ENCODE assay signal across 8 cellular contexts in the genomic region with DNA sequence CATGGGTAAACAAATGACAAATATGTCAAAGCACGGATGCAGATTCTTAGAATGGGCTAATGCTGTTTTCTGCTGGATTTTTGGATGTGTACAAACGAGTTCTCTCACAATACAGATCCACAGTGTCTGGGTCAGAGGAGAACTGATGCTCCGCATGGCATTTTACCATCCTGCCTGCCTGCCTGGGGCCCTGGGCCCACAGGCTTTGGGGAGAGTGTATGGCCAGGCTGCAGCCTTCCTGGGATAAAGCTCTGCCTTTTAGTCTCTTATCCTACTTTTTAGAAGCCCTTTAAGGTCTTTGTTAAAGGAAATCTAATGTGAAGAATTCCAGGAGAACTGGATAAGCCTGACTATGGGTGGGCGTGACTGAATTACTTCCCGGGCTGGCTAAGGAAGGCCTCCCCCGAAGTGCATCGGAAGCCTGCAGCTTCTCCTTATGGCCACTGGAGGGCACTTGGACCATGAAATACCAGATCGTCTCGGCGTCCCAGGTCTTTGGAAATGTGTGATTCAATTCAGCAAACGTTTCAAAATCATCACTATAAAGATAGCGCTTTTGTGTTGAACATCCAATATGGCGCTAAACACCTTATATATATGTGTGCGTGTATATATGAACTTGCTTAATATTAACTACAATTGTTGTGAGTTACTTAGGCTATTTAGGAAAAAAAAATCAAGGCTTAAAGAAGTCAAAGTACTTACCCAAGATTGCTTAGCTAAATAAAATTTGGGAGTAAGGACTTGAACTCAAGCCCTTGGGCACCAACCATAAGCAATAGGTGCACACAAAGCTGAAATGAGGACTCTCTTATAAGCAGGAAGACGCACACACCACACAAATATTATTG. TPM values are rescaled to one million over a fixed set of nuclear protein-coding genes. Genes with fewer than 3 reads are reported as not detected.
A peak's percentile ranks its signal among the peaks of the same experiment; 100 is the strongest.
DNase-seq lines count a peak whose midpoint lies in the region; ATAC-seq and TF ChIP-seq lines count a peak whose summit lies in the region.

No MANE protein-coding gene starts in this region.

- H4K20me1 ChIP-seq in HCT116 (ENCODE audit: insufficient read depth) = no peaks in the 10 kb centered on the region

- H3K4me3 ChIP-seq in HCT116 (replicated peaks in 1 of 2; ENCODE audit: low read depth in 1 of 2, low read length in 2 of 2) (no peak overlapping the region), astrocyte of the cerebellum (ENCODE audit: low read depth, low read length) (no peak overlapping the region), skeletal muscle cell (ENCODE audit: low read depth, low read length) (no peak overlapping the region)

- POLR2A ChIA-PET in HCT116 (lab: Charles Lee) = interaction anchor here (1.0 to 1.6 kb wide), 3 partner anchors 13 to 31 kb away, joined by 3 to 4 read pairs (median 4); a partner anchor contains a TSS

- no peak for TF ChIP-seq POLR2A in HCT116 (IDR thresholded peaks at IDR 0.05; ENCODE audit: borderline replicate concordance, extremely low read depth, insufficient read depth, insufficient read length)

- H3K27me3 ChIP-seq in HCT116 (ENCODE audit: insufficient read depth, low read length) = no peaks in the 10 kb centered on the region

- H3K9ac ChIP-seq in HCT116 (ENCODE audit: low read length) = no peak overlapping the region

- no peaks in the 10 kb centered on the region for H3K9me3 ChIP-seq in HCT116 (ENCODE audit: control insufficient read depth in 1 of 2, insufficient read depth in 1 of 2, low read depth in 1 of 2, low read length in 2 of 2)

- no peaks in the 10 kb centered on the region for H3K36me3 ChIP-seq in HCT116 (ENCODE audit: control insufficient read depth in 1 of 2, insufficient read depth in 2 of 2, low read length in 2 of 2)

- TF ChIP-seq RAD21 in HCT116 (IDR thresholded peaks at IDR 0.05; ENCODE audit: low read depth) = peak; percentile 98

- peak; percentile 51 for DNase-seq in GDM1 (lab: John Stamatoyannopoulos, UW)
- peak; percentile 79 for DNase-seq in HCT116 (ENCODE audit: low read depth, low spot score)
- DNase-seq in NCI-H146 treated with DMSO at 0.1 percent for 48 hours (lab: John Stamatoyannopoulos, UW; ENCODE audit: unreplicated experiment) = peak; percentile 44
- peak; percentile 22 to 53 (median 41) for DNase-seq in T-helper 1 cell
- DNase-seq in astrocyte of the cerebellum (ENCODE audit: low read depth) = peak; percentile 80
- DNase-seq in hypothalamus (lab: John Stamatoyannopoulos, UW) = peak in 36 of 51 donors; percentile 3 to 64 (median 27)
- peak; percentile 53 for DNase-seq in skeletal muscle cell (ENCODE audit: low read depth)

- ATAC-seq in HCT116 (peak; percentile 91), HG02623 (IDR thresholded peaks at IDR 0.05; ENCODE audit: unreplicated experiment) (no peak)

- no peaks in the 10 kb centered on the region for H3K79me2 ChIP-seq in HCT116 (ENCODE audit: insufficient read depth, low read length)

- H3K9me2 ChIP-seq in HCT116 (ENCODE audit: insufficient read depth) = no peaks in the 10 kb centered on the region

- CTCF ChIA-PET in HCT116 (lab: Charles Lee) = interaction anchor here (0.6 to 4.7 kb wide), 15 partner anchors 11 to 129 kb away, joined by 3 to 109 read pairs (median 4); a partner anchor contains a TSS

- TF ChIP-seq CTCF in HCT116 (IDR thresholded peaks at IDR 0.05 in 2 of 3, conservative IDR thresholded peaks at IDR 0.05 in 1 of 3; ENCODE audit: borderline replicate concordance in 1 of 3, insufficient read depth in 1 of 3, low read depth in 2 of 3, low read length in 2 of 3) = peak; percentile 91 to 98 (median 94)
- TF ChIP-seq CTCF in astrocyte of the cerebellum (IDR thresholded peaks at IDR 0.05; ENCODE audit: low read depth, low read length, missing control alignments) = peak; percentile 96

- in situ Hi-C loops in astrocyte of the cerebellum (cut with HindIII; ENCODE audit: low sequenced_read_pairs) = loop anchor here (25.0 kb wide), 1 partner anchor 134 kb away; a partner anchor contains a TSS

- no TSS peak for BruUV-seq in HCT116 (replicated peaks; lab: Mats Ljungman, UMichigan)

- RAD21 ChIA-PET in HCT116 (lab: Charles Lee; ENCODE audit: low non-redundant PET in 1 of 2, low total read pairs in 2 of 2, uncharacterized antibody in 2 of 2, unreplicated experiment in 2 of 2) = interaction anchor here (1.3 to 1.9 kb wide), 3 partner anchors 118 to 127 kb away, joined by 8 to 20 read pairs (median 17); no protein-coding TSS in a partner anchor

- no peak overlapping the region; the same call in 1 of the 2 replicates for H3K27ac ChIP-seq in HCT116 (ENCODE audit: low read depth, low read length)

- peak overlapping the region; percentile 95 for H2AFZ ChIP-seq in HCT116 (ENCODE audit: low read depth, low read length, poor library complexity, severe bottlenecking)

- H3K4me1 ChIP-seq in HCT116 (ENCODE audit: control insufficient read depth in 1 of 2, insufficient read depth in 2 of 2, low read length in 2 of 2) = peaks cover 18 to 55% of the 10 kb centered on the region in 2 experiments

- peak overlapping the region; percentile 44 for H3K4me2 ChIP-seq in HCT116 (ENCODE audit: low read length)

- intact Hi-C loops in HCT116 (cut with micrococcal nuclease) = loop anchor here (1.0 to 10.0 kb wide), 4 partner anchors 32 to 242 kb away; a partner anchor contains a TSS

TF ChIP-seq in HCT116, 20 proteins besides CTCF, POLR2A, EP300 and RAD21:
- TF ChIP-seq ZFX (IDR thresholded peaks at IDR 0.05) = peak; percentile 12; the same call in 1 of the 2 replicates
- peak; percentile 52 for TF ChIP-seq YY1 (IDR thresholded peaks at IDR 0.05; ENCODE audit: extremely low read depth, insufficient replicate concordance, low read depth, low read length)
- no peak for TF ChIP-seq CBX3 (IDR thresholded peaks at IDR 0.05; ENCODE audit: low read depth)
TF ChIP-seq in HCT116: peak in this region for 2.

RNA-seq across cellular contexts. Expression of a gene that starts 15.2 kb away (rescaled TPM):
- total RNA-seq in HCT116 (2021; ENCODE audit: unreplicated experiment) = 80.1 TPM
- polyA plus RNA-seq in HCT116 (2012) = 106 and 109 TPM in 2 replicates

RNA-seq across cellular contexts. Expression of a gene that starts 15.3 kb away (rescaled TPM):
- 4.2 TPM for total RNA-seq in HCT116 (2021; ENCODE audit: unreplicated experiment)
- polyA plus RNA-seq in HCT116 (2012) = 5.4 and 7.3 TPM in 2 replicates

RNA-seq across cellular contexts. Expression of a gene that starts 31.8 kb away (rescaled TPM):
- total RNA-seq in HCT116 (2021; ENCODE audit: unreplicated experiment) = 56.6 TPM
- polyA plus RNA-seq in HCT116 (2012) = 52.7 and 53.2 TPM in 2 replicates

Comparison
In these comparisons a context has a peak if more than half of its experiments do, and no peak if none do; other contexts are left out.
1. DNase-seq: peak in every context shown above with its lines; median percentile 80 in astrocyte of the cerebellum; 79 in HCT116; 53 in skeletal muscle cell; 51 in GDM1; 44 in NCI-H146 treated with DMSO at 0.1 percent for 48 hours; 41 in T-helper 1 cell; 27 in hypothalamus.